ENCODE assay signal across 1 cellular context in genomic region chr13:29993716-29994488, GRCh38.
TF ChIP-seq lines count a peak whose summit lies in the region.

No MANE protein-coding gene starts in this region.

TF ChIP-seq in SK-N-SH treated with all-trans-retinoic acid at 6 μM for 48 hours, 23 proteins besides CTCF, POLR2A, EP300 and RAD21 (continued from another document):
- no peak for TF ChIP-seq CSRNP3 (CRISPR knock-in tag; IDR thresholded peaks at IDR 0.05)
- TF ChIP-seq ZFP30 (CRISPR knock-in tag; IDR thresholded peaks at IDR 0.05): no peak
- no peak for TF ChIP-seq TCF4 (CRISPR knock-in tag; IDR thresholded peaks at IDR 0.05; ENCODE audit: borderline replicate concordance)
- no peak for TF ChIP-seq TSHZ2 (CRISPR knock-in tag; IDR thresholded peaks at IDR 0.05)
- TF ChIP-seq ZNF70 (CRISPR knock-in tag; IDR thresholded peaks at IDR 0.05): no peak
